Comparison of ENCODE assay signal across 1 cellular context in genomic region chr6:34791164-34791841, GRCh38.
TF ChIP-seq lines count a peak whose summit lies in the region.

No MANE protein-coding gene starts in this region.

TF ChIP-seq in HepG2, 621 proteins besides CTCF, POLR2A, EP300 and RAD21 (continued from another document and continues in another):
- TF ChIP-seq ZBTB37 (CRISPR knock-in tag; IDR thresholded peaks at IDR 0.05): no peak
- no peak for TF ChIP-seq ZNF83 (CRISPR knock-in tag; IDR thresholded peaks at IDR 0.05; ENCODE audit: borderline replicate concordance)
- no peak for TF ChIP-seq ZNF513 (CRISPR knock-in tag; conservative IDR thresholded peaks at IDR 0.05)
- no peak for TF ChIP-seq ZNF367 (CRISPR knock-in tag; IDR thresholded peaks at IDR 0.05; ENCODE audit: borderline replicate concordance)
- TF ChIP-seq PPARG (CRISPR knock-in tag; conservative IDR thresholded peaks at IDR 0.05): no peak; the same call in 1 of the 2 replicates
- TF ChIP-seq TBX3 (IDR thresholded peaks at IDR 0.05; ENCODE audit: borderline replicate concordance): no peak
- TF ChIP-seq FOXK2 (IDR thresholded peaks at IDR 0.05): no peak
- TF ChIP-seq THAP9 (CRISPR knock-in tag; IDR thresholded peaks at IDR 0.05; ENCODE audit: borderline replicate concordance): no peak; the same call in 1 of the 2 replicates
- peak; percentile 48; the same call in 1 of the 2 replicates for TF ChIP-seq ZBTB4 (CRISPR knock-in tag; IDR thresholded peaks at IDR 0.05; ENCODE audit: borderline replicate concordance)
- TF ChIP-seq NCOA2 (CRISPR knock-in tag; IDR thresholded peaks at IDR 0.05): no peak
- TF ChIP-seq CSRNP1 (CRISPR knock-in tag; IDR thresholded peaks at IDR 0.05): peak; percentile 65; the same call in 1 of the 2 replicates
- TF ChIP-seq ZBTB46 (CRISPR knock-in tag; IDR thresholded peaks at IDR 0.05; ENCODE audit: borderline replicate concordance): no peak
- 0 out of 2 replicates have a peak, but pooled peaks have one; percentile 67 for TF ChIP-seq ZNF205 (CRISPR knock-in tag; IDR thresholded peaks at IDR 0.05)
- TF ChIP-seq ZFP90 (CRISPR knock-in tag; IDR thresholded peaks at IDR 0.05; ENCODE audit: borderline replicate concordance): 0 out of 2 replicates have a peak, but pooled peaks have one; percentile 46
- TF ChIP-seq CERS6 (CRISPR knock-in tag; IDR thresholded peaks at IDR 0.05): no peak
- no peak for TF ChIP-seq CCDC6 (CRISPR knock-in tag; IDR thresholded peaks at IDR 0.05)
- no peak for TF ChIP-seq AFF4 (CRISPR knock-in tag; IDR thresholded peaks at IDR 0.05)
- TF ChIP-seq MAF1 (CRISPR knock-in tag; IDR thresholded peaks at IDR 0.05; ENCODE audit: borderline replicate concordance): no peak; the same call in 1 of the 2 replicates
- no peak for TF ChIP-seq ATF4 (CRISPR knock-in tag; IDR thresholded peaks at IDR 0.05)
- TF ChIP-seq NFE2L1 (CRISPR knock-in tag; IDR thresholded peaks at IDR 0.05; ENCODE audit: borderline replicate concordance): no peak
- no peak for TF ChIP-seq MAFG (CRISPR knock-in tag; IDR thresholded peaks at IDR 0.05)
- TF ChIP-seq HMG20A (CRISPR knock-in tag; IDR thresholded peaks at IDR 0.05; ENCODE audit: borderline replicate concordance): peak; percentile 61; the same call in 1 of the 2 replicates
- no peak for TF ChIP-seq SETDB1 (CRISPR knock-in tag; IDR thresholded peaks at IDR 0.05; ENCODE audit: borderline replicate concordance)
- TF ChIP-seq MLXIP (CRISPR knock-in tag; IDR thresholded peaks at IDR 0.05; ENCODE audit: borderline replicate concordance): 0 out of 2 replicates have a peak, but pooled peaks have one; percentile 10
- TF ChIP-seq RORA (CRISPR knock-in tag; IDR thresholded peaks at IDR 0.05): no peak
- TF ChIP-seq YY1 (IDR thresholded peaks at IDR 0.05; ENCODE audit: insufficient read depth, insufficient replicate concordance, low read depth, low read length): no peak
- TF ChIP-seq ZNF589 (CRISPR knock-in tag; conservative IDR thresholded peaks at IDR 0.05): no peak
- no peak for TF ChIP-seq BHLHE40 (IDR thresholded peaks at IDR 0.05; ENCODE audit: low read length)
- TF ChIP-seq SP4 (CRISPR knock-in tag; IDR thresholded peaks at IDR 0.05): no peak; the same call in 1 of the 2 replicates
- TF ChIP-seq ZUFSP (CRISPR knock-in tag; IDR thresholded peaks at IDR 0.05; ENCODE audit: borderline replicate concordance): no peak
